Comparison of ENCODE assay signal across 8 cellular contexts in the genomic region with DNA sequence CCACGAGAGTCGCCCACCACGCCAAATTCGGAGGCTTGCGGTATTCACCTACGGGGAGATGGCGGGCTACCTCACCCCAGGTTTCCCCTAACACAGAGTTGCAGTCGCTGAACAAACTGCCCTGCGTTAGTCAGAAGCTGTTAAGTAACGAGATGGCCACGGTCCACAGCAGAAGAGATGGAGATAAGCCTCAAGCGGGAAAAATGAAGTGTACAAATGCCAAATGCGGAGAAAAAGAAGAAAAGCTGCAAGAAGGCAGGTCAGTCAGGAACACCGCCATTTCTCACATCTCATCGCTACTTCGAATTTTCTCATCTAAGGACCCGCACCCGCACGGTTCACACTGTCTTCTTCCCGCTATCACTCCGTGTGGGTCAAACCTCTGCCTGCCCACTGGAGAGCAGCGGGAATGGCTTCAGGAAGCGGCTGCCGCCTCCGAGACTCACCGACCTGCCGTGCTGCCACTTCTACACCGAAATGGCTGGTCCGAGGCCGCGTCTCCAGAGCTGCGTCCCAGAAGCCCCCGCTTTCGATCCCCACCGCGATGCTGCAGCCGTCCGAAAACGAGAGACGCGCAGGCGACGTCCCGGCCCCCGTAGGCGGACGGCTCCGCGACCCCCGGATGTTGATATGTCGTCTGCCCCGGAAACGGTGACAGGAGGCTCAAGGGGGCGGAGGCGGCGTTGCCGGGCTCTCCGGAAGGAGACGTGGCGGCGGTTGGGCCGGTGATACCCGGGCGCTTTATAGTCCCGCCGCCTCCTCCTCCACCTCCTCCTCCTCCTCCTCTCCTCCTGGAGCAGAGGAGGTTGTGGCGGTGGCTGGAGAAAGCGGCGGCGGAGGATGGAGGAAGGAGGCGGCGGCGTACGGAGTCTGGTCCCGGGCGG. TPM values are rescaled to one million over a fixed set of nuclear protein-coding genes. Genes with fewer than 3 reads are reported as not detected.
A peak's percentile ranks its signal among the peaks of the same experiment; 100 is the strongest.
DNase-seq lines count a peak whose midpoint lies in the region; ATAC-seq and TF ChIP-seq lines count a peak whose summit lies in the region.

A gene with protein sequence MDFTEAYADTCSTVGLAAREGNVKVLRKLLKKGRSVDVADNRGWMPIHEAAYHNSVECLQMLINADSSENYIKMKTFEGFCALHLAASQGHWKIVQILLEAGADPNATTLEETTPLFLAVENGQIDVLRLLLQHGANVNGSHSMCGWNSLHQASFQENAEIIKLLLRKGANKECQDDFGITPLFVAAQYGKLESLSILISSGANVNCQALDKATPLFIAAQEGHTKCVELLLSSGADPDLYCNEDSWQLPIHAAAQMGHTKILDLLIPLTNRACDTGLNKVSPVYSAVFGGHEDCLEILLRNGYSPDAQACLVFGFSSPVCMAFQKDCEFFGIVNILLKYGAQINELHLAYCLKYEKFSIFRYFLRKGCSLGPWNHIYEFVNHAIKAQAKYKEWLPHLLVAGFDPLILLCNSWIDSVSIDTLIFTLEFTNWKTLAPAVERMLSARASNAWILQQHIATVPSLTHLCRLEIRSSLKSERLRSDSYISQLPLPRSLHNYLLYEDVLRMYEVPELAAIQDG (minus strand): TSS at position 583 of the 884 bp plus-strand sequence. CDS start 21,381 bp downstream, outside the sequence.
A gene with protein sequence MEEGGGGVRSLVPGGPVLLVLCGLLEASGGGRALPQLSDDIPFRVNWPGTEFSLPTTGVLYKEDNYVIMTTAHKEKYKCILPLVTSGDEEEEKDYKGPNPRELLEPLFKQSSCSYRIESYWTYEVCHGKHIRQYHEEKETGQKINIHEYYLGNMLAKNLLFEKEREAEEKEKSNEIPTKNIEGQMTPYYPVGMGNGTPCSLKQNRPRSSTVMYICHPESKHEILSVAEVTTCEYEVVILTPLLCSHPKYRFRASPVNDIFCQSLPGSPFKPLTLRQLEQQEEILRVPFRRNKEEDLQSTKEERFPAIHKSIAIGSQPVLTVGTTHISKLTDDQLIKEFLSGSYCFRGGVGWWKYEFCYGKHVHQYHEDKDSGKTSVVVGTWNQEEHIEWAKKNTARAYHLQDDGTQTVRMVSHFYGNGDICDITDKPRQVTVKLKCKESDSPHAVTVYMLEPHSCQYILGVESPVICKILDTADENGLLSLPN (plus strand): TSS at position 674 of the 884 bp plus-strand sequence. CDS start 167 bp downstream, at position 841.

- no peaks in the 10 kb centered on the region for H3K9me2 ChIP-seq in hepatocyte (replicated peaks; ENCODE audit: insufficient read depth)

- H3K4me3 ChIP-seq in astrocyte of the cerebellum (ENCODE audit: low read depth, low read length) (peak within 1 kb of the TSS; percentile 88), hepatocyte (peak within 1 kb of the TSS; percentile 81)

- peaks cover 4% of the 10 kb centered on the region for H4K20me1 ChIP-seq in hepatocyte (ENCODE audit: insufficient read depth, poor library complexity, severe bottlenecking)

- H3K79me2 ChIP-seq in hepatocyte, result peaks cover 92% of the 10 kb centered on the region

- ATAC-seq in GM18508 (IDR thresholded peaks at IDR 0.05; ENCODE audit: insufficient read depth, unreplicated experiment) (peak; percentile 86), HG02973 (IDR thresholded peaks at IDR 0.05; ENCODE audit: unreplicated experiment) (peak; percentile 91)

- in situ Hi-C loops in astrocyte of the cerebellum (cut with HindIII; ENCODE audit: low sequenced_read_pairs), result no loop called here

- WGBS in hepatocyte (ENCODE audit: low lambda C conversion rate, missing lambda C conversion rate), result 2% methylated on average over 66 of the region's 76 CpGs

- no peaks in the 10 kb centered on the region for H3K9me3 ChIP-seq in hepatocyte (ENCODE audit: low read depth)

- no peak for TF ChIP-seq CTCF in astrocyte of the cerebellum (IDR thresholded peaks at IDR 0.05; ENCODE audit: low read depth, low read length, missing control alignments)
- no peak for TF ChIP-seq CTCF in hepatocyte (IDR thresholded peaks at IDR 0.05; ENCODE audit: poor library complexity)

- H3K27me3 ChIP-seq in hepatocyte, result no peaks in the 10 kb centered on the region

- H3K4me2 ChIP-seq in hepatocyte, result peak within 1 kb of the TSS; percentile 89

- peaks cover 16% of the 10 kb centered on the region for H3K4me1 ChIP-seq in hepatocyte (ENCODE audit: insufficient read depth)

- H3K27ac ChIP-seq in hepatocyte, result peak within 1 kb of the TSS; percentile 92

- peak; percentile 44 for DNase-seq in NCI-H2029 treated with DMSO at 0.1 percent for 48 hours (lab: John Stamatoyannopoulos, UW)
- peak; percentile 81 for DNase-seq in T-helper 9 cell
- DNase-seq in astrocyte of the cerebellum (ENCODE audit: low read depth), result peak; percentile 57
- DNase-seq in hepatocyte (ENCODE audit: low spot score), result peak; percentile 92
- DNase-seq in retina, result peak; percentile 95
- no peak for DNase-seq in OCI-M2 (lab: John Stamatoyannopoulos, UW; ENCODE audit: unreplicated experiment)

- no peaks in the 10 kb centered on the region for H3K36me3 ChIP-seq in hepatocyte (replicated peaks; ENCODE audit: insufficient read depth, low read depth)

- peak within 1 kb of the TSS; percentile 98 for H2AFZ ChIP-seq in hepatocyte

RNA-seq across cellular contexts. Expression of the first gene that starts in this region (rescaled TPM):
- 14.8 and 17.6 TPM in 2 replicates for total RNA-seq in hepatocyte
- polyA plus RNA-seq in hepatocyte, result 12.2 and 13.9 TPM in 2 replicates

RNA-seq across cellular contexts. Expression of the second gene that starts in this region (rescaled TPM):
- total RNA-seq in hepatocyte, result 73.0 and 75.3 TPM in 2 replicates
- polyA plus RNA-seq in hepatocyte, result 63.6 and 73.2 TPM in 2 replicates
